ENCODE assay signal across 1 cellular context in genomic region chr5:57429513-57430120, GRCh38.
TF ChIP-seq lines count a peak whose summit lies in the region.

No MANE protein-coding gene starts in this region.

TF ChIP-seq in IMR-90, 13 proteins besides CTCF, POLR2A, EP300 and RAD21 (continued from another document):
- TF ChIP-seq RFX5 (IDR thresholded peaks at IDR 0.05; ENCODE audit: low read depth, low read length) (no peak), MAFK (IDR thresholded peaks at IDR 0.05; ENCODE audit: low read depth, low read length) (no peak), CHD1 (IDR thresholded peaks at IDR 0.05; ENCODE audit: low read depth, low read length) (no peak), RCOR1 (IDR thresholded peaks at IDR 0.05; ENCODE audit: insufficient replicate concordance, low read length) (no peak), CEBPB (IDR thresholded peaks at IDR 0.05; ENCODE audit: low read depth, low read length) (no peak), FOS (IDR thresholded peaks at IDR 0.05; ENCODE audit: low read depth, low read length) (no peak), MAZ (IDR thresholded peaks at IDR 0.05; ENCODE audit: borderline replicate concordance, low read depth, low read length) (no peak)
- TF ChIP-seq, protein P1, sequence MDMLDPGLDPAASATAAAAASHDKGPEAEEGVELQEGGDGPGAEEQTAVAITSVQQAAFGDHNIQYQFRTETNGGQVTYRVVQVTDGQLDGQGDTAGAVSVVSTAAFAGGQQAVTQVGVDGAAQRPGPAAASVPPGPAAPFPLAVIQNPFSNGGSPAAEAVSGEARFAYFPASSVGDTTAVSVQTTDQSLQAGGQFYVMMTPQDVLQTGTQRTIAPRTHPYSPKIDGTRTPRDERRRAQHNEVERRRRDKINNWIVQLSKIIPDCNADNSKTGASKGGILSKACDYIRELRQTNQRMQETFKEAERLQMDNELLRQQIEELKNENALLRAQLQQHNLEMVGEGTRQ (IDR thresholded peaks at IDR 0.05; ENCODE audit: low read depth, low read length), result no peak
